Comparison of ENCODE assay signal across 8 cellular contexts in genomic region chr6:20533746-20534294, GRCh38. TPM values are rescaled to one million over a fixed set of nuclear protein-coding genes. Genes with fewer than 3 reads are reported as not detected.
DNase-seq lines count a peak whose midpoint lies in the region; ATAC-seq, FAIRE-seq and TF ChIP-seq lines count a peak whose summit lies in the region.

No MANE protein-coding gene starts in this region.

- no peaks in the 10 kb centered on the region for H3K27me3 ChIP-seq in BLaER1 treated with 17β-estradiol and CSF1 and Interleukin-3, amounts not matched to agents 10 nM and 100 nM

- peak overlapping the region; percentile 97 for H3K4me3 Mint-ChIP-seq in WTC11

- intact Hi-C loops in kidney (cut with DNase I) = no loop called here

- POLR2A ChIA-PET in WTC11 (lab: Charles Lee) = no interaction called here

- peaks cover 5% of the 10 kb centered on the region; the same call in 1 of the 2 replicates for H3K36me3 Mint-ChIP-seq in WTC11

- no peak for FAIRE-seq in kidney (lab: Jason Lieb, UNC)
- no peak for FAIRE-seq in urothelium cell line (lab: Jason Lieb, UNC)

- H3K27ac ChIP-seq in BLaER1 treated with 17β-estradiol and CSF1 and Interleukin-3, amounts not matched to agents 10 nM and 100 nM = peak overlapping the region; percentile 78 to 91 (median 86); a peak in 21 of 22 replicates
- H3K27ac ChIP-seq in kidney (ENCODE audit: low read depth in 2 of 2, low read length in 2 of 2) (no peak overlapping the region), urinary bladder (ENCODE audit: low read depth) (no peak overlapping the region)

- TF ChIP-seq CTCF in HFF-Myc (IDR thresholded peaks at IDR 0.05; ENCODE audit: low read depth, low read length, missing control alignments) (no peak), WTC11 (IDR thresholded peaks at IDR 0.05) (no peak), kidney (IDR thresholded peaks at IDR 0.05; ENCODE audit: borderline replicate concordance, extremely low read depth, insufficient read depth) (no peak), omental fat pad (IDR thresholded peaks at IDR 0.05) (no peak)

- DNase-seq in HFF-Myc (ENCODE audit: extremely low read depth, low read depth) (no peak), WTC11 (ENCODE audit: low spot score) (no peak), kidney (no peak), urothelium cell line (ENCODE audit: low spot score) (no peak), omental fat pad (ENCODE audit: low spot score) (no peak)
- no peak for DNase-seq in stimulated activated CD4-positive, alpha-beta T cell treated with anti-CD3 and anti-CD28 coated beads, Interleukin-4, amount 100 ng/mL, for 24 hours

- H3K9ac ChIP-seq in BLaER1 treated with 17β-estradiol and CSF1 and Interleukin-3, amounts not matched to agents 10 nM and 100 nM = peak overlapping the region; percentile 79 to 90 (median 88)
- no peak overlapping the region for H3K9ac ChIP-seq in kidney (ENCODE audit: low read length in 2 of 2)

- peaks cover 17 to 22% (median 20%) of the 10 kb centered on the region in 10 experiments for H3K4me1 ChIP-seq in BLaER1 treated with 17β-estradiol and CSF1 and Interleukin-3, amounts not matched to agents 10 nM and 100 nM
- peaks cover 7 to 9% of the 10 kb centered on the region in 2 donors for H3K4me1 ChIP-seq in kidney (ENCODE audit: control insufficient read depth in 1 of 2, insufficient read depth in 1 of 2, low read depth in 1 of 2, low read length in 2 of 2)
- no peaks in the 10 kb centered on the region for H3K4me1 ChIP-seq in urinary bladder (ENCODE audit: insufficient read depth)

- no peak for ATAC-seq in WTC11
- no peak for ATAC-seq in omental fat pad (ENCODE audit: low FRiP score)

- H3K27ac Mint-ChIP-seq in WTC11 = peak overlapping the region; percentile 61

- peak overlapping the region; percentile 42 to 88 (median 78) for H3K4me2 ChIP-seq in BLaER1 treated with 17β-estradiol and CSF1 and Interleukin-3, amounts not matched to agents 10 nM and 100 nM

- peak overlapping the region; percentile 74 to 91 (median 82) for H3K4me3 ChIP-seq in BLaER1 treated with 17β-estradiol and CSF1 and Interleukin-3, amounts not matched to agents 10 nM and 100 nM
- H3K4me3 ChIP-seq in HFF-Myc (replicated peaks; ENCODE audit: low read depth, low read length) (peak overlapping the region; percentile 92), kidney (ENCODE audit: low read length in 2 of 2) (peak overlapping the region; percentile 93 to 99), urinary bladder (ENCODE audit: low read depth, low read length) (peak overlapping the region; percentile 76)

- no peaks in the 10 kb centered on the region for H3K27me3 Mint-ChIP-seq in WTC11 (ENCODE audit: low read depth)

- H4K20me1 ChIP-seq in BLaER1 treated with 17β-estradiol and CSF1 and Interleukin-3, amounts not matched to agents 10 nM and 100 nM = peaks cover 0 to 10% (median 0%) of the 10 kb centered on the region in 11 experiments; a peak in 2 of 22 replicates

- CTCF ChIA-PET in WTC11 (lab: Charles Lee) = interaction anchor here (2.1 kb wide), 1 partner anchor 17 kb away, joined by 7 read pairs; no protein-coding TSS in a partner anchor

- H3K4me1 Mint-ChIP-seq in WTC11 = peaks cover 14% of the 10 kb centered on the region

- WGBS in urinary bladder = 50% methylated on average over 6 of the region's 6 CpGs

- H3K36me3 ChIP-seq in BLaER1 treated with 17β-estradiol and CSF1 and Interleukin-3, amounts not matched to agents 10 nM and 100 nM = peaks cover 7 to 35% (median 16%) of the 10 kb centered on the region in 11 experiments; a peak in 14 of 22 replicates
- H3K36me3 ChIP-seq in kidney (ENCODE audit: control insufficient read depth in 1 of 2, insufficient read depth in 2 of 2, low read length in 2 of 2) = no peaks in the 10 kb centered on the region
- H3K36me3 ChIP-seq in urinary bladder (ENCODE audit: insufficient read depth) = no peaks in the 10 kb centered on the region

- H3K9me3 Mint-ChIP-seq in WTC11 = no peaks in the 10 kb centered on the region

- H3K9me3 ChIP-seq in BLaER1 treated with 17β-estradiol and CSF1 and Interleukin-3, amounts not matched to agents 10 nM and 100 nM (replicated peaks in 1 of 11) = no peaks in the 10 kb centered on the region
- no peaks in the 10 kb centered on the region for H3K9me3 ChIP-seq in kidney (ENCODE audit: control insufficient read depth in 1 of 2, low read length in 2 of 2)

TF ChIP-seq in WTC11, 78 proteins besides CTCF, POLR2A, EP300 and RAD21:
- TF ChIP-seq HMGA2 (CRISPR knock-in tag; IDR thresholded peaks at IDR 0.05) (no peak), ZNF138 (CRISPR knock-in tag; conservative IDR thresholded peaks at IDR 0.05) (no peak), NFATC4 (CRISPR knock-in tag; IDR thresholded peaks at IDR 0.05) (no peak), GABPB1 (CRISPR knock-in tag; IDR thresholded peaks at IDR 0.05) (no peak), JUN (CRISPR knock-in tag; IDR thresholded peaks at IDR 0.05) (no peak), IRF1 (CRISPR knock-in tag; IDR thresholded peaks at IDR 0.05) (no peak), MYBL2 (CRISPR knock-in tag; IDR thresholded peaks at IDR 0.05) (no peak), TP53 (CRISPR knock-in tag; IDR thresholded peaks at IDR 0.05) (no peak), GTF2I (CRISPR knock-in tag; conservative IDR thresholded peaks at IDR 0.05) (no peak)

RNA-seq across cellular contexts. Expression of gene CDKAL1, which starts 0.4 kb away (rescaled TPM):
- total RNA-seq in WTC11 (2021) = 20.6 to 21.9 TPM (median 21.6 TPM) in 3 replicates
- total RNA-seq in kidney = 20.2 TPM
- 4.6 TPM for polyA plus RNA-seq in kidney (ENCODE audit: insufficient read depth, low read depth, low replicate concordance)
- 44.1 TPM for total RNA-seq in urinary bladder
- polyA plus RNA-seq in urinary bladder = 5.8 TPM
- total RNA-seq in omental fat pad = 10 to 100 TPM; 11.8 to 21.4 (median 13.8) TPM

Comparison
In these comparisons a context has a peak if more than half of its experiments do, and no peak if none do; other contexts are left out.
1. H3K27ac ChIP-seq: peak in BLaER1 treated with 17β-estradiol and CSF1 and Interleukin-3, amounts not matched to agents 10 nM and 100 nM (11 of 11); none in kidney (0 of 2) and urinary bladder (single experiment).
2. H3K9ac ChIP-seq: peak in BLaER1 treated with 17β-estradiol and CSF1 and Interleukin-3, amounts not matched to agents 10 nM and 100 nM (11 of 11); none in kidney (0 of 2).
3. Peak in every context shown above with its lines, with median percentiles within 50 percentile points of each other: H3K4me3 ChIP-seq.